In genomic region chr1:21357161-21357560, GRCh38 we compare ENCODE assay signal across 25 cellular contexts.
"Had no signal": no experiment of that assay in that cellular context is flagged by ENCODE, and none has a peak within 500 bp of the region (broad histone marks: within the 10 kb centered on the region; RNA-seq: fewer than 3 reads in every experiment).

No MANE protein-coding gene starts in this region.

- DNase-seq: KBM-7; MV-4-11; NCI-H1048; NCI-H1105; NCI-H1417; NCI-H1436 treated with DMSO at 0.1 percent for 48 hours; NCI-H1694; NCI-H187 treated with DMSO at 0.1 percent for 48 hours; NCI-H2029 treated with DMSO at 0.1 percent for 48 hours; NCI-H2171; NCI-H226; NCI-H446; NCI-H510A; NCI-H524 treated with DMSO at 0.1 percent for 48 hours; NCI-H69; NCI-H774; NK-92 treated with Interleukin-12 subunit alpha and Interleukin-12 subunit beta, amount 100 ng/mL, for 24 hours; Peyer's patch; Right ventricle myocardium superior; RPMI8226; SIG-M5 had no signal

- H3K36me3 ChIP-seq: Peyer's patch, SJSA1 had no signal

- H3K4me3 ChIP-seq: PC-9, Peyer's patch, SJSA1, SK-N-MC had no signal

- H3K4me1 ChIP-seq: Peyer's patch, SJSA1 had no signal

- H3K27ac ChIP-seq: HL-60, PC-9, Peyer's patch, SJSA1, SK-N-MC had no signal

- H3K9me3 ChIP-seq: Peyer's patch, SJSA1 had no signal
